Comparison of ENCODE assay signal across 8 cellular contexts in the genomic region with DNA sequence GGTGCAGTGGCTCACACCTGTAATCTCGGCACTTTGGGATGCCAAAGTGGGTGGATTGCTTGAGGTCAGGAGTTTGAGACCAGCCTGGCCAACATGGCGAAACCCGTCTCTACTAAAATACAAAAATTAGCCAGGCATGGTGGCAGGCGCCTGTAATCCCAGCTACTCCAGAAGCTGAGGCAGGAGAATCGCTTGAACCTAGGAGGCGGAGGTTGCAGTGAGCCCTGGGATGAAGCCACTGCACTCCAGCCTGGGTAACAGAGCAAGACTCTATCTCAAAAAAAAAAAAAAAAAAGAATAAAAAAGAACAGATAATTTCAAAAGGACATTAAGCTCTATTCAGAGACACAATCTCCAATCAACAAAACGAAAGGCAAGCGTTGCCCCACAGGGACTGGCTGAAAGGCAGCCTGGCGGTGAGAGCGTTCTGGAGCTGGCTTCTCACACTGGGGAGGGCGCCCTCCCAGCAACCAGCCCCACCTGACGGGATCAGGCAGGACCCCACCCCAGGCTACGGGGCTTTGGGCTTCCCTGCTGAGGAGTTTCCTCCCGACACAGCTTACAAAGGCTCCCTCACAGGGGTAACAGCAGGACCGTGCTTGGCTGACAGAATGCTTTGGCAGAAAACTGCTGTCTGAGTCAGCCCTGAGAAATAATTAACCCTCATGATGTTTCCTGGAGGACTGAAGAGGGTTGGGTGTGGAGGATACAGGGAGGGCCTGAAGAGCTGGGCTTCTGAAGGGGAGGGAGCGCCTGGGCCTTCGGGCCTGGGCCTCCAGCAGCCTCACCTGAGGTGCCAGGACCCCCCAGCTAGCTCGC. TPM values are rescaled to one million over a fixed set of nuclear protein-coding genes. Genes with fewer than 3 reads are reported as not detected.
DNase-seq lines count a peak whose midpoint lies in the region; ATAC-seq and TF ChIP-seq lines count a peak whose summit lies in the region.

No MANE protein-coding gene starts in this region.

- TF ChIP-seq RAD21 in Ishikawa (IDR thresholded peaks at IDR 0.05; ENCODE audit: low read depth) = no peak

- WGBS in right cardiac atrium = 27% methylated on average over 18 of the region's 18 CpGs

- peaks cover 8% of the 10 kb centered on the region for H3K4me1 ChIP-seq in right cardiac atrium (ENCODE audit: control insufficient read depth, insufficient read depth, low read length)

- H3K27ac ChIP-seq in right cardiac atrium (ENCODE audit: low read length) = peak overlapping the region; percentile 97

- ATAC-seq in right cardiac atrium = peak; percentile 96 to 98

- H3K4me3 ChIP-seq in right cardiac atrium (ENCODE audit: low read length) = peak overlapping the region; percentile 35

- no peaks in the 10 kb centered on the region for H3K27me3 ChIP-seq in right cardiac atrium (ENCODE audit: control insufficient read depth, insufficient read depth)

- intact Hi-C loops in right cardiac atrium (cut with DNase I) = no loop called here

- no peaks in the 10 kb centered on the region for H3K9me3 ChIP-seq in right cardiac atrium (ENCODE audit: control insufficient read depth, low read length)

- TF ChIP-seq EP300 in Ishikawa (IDR thresholded peaks at IDR 0.05; ENCODE audit: borderline replicate concordance) = peak; percentile 95

- DNase-seq in Ammon's horn (ENCODE audit: low spot score) (peak; percentile 76), amniotic epithelial cell (ENCODE audit: low read depth) (peak; percentile 87), right cardiac atrium (peak; percentile 73 to 87 (median 86)), renal cortical epithelial cell (ENCODE audit: low read depth) (peak; percentile 98), NCI-H1105 (lab: John Stamatoyannopoulos, UW) (no peak)
- no peak for DNase-seq in activated naive CD4-positive, alpha-beta T cell (lab: John Stamatoyannopoulos, UW)
- DNase-seq in stimulated activated naive CD4-positive, alpha-beta T cell (lab: John Stamatoyannopoulos, UW) = no peak

TF ChIP-seq in Ishikawa, 13 proteins besides CTCF, POLR2A, EP300 and RAD21:
- peak; percentile 79 for TF ChIP-seq TEAD4 (IDR thresholded peaks at IDR 0.05)
- TF ChIP-seq ZBTB7A (IDR thresholded peaks at IDR 0.05; ENCODE audit: low read depth) = peak; percentile 94
- TF ChIP-seq, protein P1, sequence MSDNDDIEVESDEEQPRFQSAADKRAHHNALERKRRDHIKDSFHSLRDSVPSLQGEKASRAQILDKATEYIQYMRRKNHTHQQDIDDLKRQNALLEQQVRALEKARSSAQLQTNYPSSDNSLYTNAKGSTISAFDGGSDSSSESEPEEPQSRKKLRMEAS (IDR thresholded peaks at IDR 0.05) = no peak; the same call in 1 of the 2 replicates
- TF ChIP-seq YY1 (IDR thresholded peaks at IDR 0.05; ENCODE audit: low read depth) = 0 out of 2 replicates have a peak, but pooled peaks have one; percentile 49
- peak; percentile 95 for TF ChIP-seq TCF12 (IDR thresholded peaks at IDR 0.05; ENCODE audit: low read depth)
- TF ChIP-seq, protein P2, sequence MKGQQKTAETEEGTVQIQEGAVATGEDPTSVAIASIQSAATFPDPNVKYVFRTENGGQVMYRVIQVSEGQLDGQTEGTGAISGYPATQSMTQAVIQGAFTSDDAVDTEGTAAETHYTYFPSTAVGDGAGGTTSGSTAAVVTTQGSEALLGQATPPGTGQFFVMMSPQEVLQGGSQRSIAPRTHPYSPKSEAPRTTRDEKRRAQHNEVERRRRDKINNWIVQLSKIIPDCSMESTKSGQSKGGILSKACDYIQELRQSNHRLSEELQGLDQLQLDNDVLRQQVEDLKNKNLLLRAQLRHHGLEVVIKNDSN (IDR thresholded peaks at IDR 0.05) = no peak
- no peak for TF ChIP-seq TAF1 (IDR thresholded peaks at IDR 0.05; ENCODE audit: low read depth)
- no peak for TF ChIP-seq EGR1 (IDR thresholded peaks at IDR 0.05)
- TF ChIP-seq CREB1 (IDR thresholded peaks at IDR 0.05; ENCODE audit: low read depth) = no peak
- peak; percentile 85 for TF ChIP-seq FOXM1 (IDR thresholded peaks at IDR 0.05; ENCODE audit: borderline replicate concordance, low read depth)
- TF ChIP-seq NFIC (IDR thresholded peaks at IDR 0.05) = peak; percentile 97
- TF ChIP-seq, protein P3, sequence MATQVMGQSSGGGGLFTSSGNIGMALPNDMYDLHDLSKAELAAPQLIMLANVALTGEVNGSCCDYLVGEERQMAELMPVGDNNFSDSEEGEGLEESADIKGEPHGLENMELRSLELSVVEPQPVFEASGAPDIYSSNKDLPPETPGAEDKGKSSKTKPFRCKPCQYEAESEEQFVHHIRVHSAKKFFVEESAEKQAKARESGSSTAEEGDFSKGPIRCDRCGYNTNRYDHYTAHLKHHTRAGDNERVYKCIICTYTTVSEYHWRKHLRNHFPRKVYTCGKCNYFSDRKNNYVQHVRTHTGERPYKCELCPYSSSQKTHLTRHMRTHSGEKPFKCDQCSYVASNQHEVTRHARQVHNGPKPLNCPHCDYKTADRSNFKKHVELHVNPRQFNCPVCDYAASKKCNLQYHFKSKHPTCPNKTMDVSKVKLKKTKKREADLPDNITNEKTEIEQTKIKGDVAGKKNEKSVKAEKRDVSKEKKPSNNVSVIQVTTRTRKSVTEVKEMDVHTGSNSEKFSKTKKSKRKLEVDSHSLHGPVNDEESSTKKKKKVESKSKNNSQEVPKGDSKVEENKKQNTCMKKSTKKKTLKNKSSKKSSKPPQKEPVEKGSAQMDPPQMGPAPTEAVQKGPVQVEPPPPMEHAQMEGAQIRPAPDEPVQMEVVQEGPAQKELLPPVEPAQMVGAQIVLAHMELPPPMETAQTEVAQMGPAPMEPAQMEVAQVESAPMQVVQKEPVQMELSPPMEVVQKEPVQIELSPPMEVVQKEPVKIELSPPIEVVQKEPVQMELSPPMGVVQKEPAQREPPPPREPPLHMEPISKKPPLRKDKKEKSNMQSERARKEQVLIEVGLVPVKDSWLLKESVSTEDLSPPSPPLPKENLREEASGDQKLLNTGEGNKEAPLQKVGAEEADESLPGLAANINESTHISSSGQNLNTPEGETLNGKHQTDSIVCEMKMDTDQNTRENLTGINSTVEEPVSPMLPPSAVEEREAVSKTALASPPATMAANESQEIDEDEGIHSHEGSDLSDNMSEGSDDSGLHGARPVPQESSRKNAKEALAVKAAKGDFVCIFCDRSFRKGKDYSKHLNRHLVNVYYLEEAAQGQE (IDR thresholded peaks at IDR 0.05; ENCODE audit: low read depth) = no peak
- peak; percentile 31 for TF ChIP-seq CEBPB (IDR thresholded peaks at IDR 0.05)

RNA-seq across cellular contexts. Expression of a gene that starts 31.1 kb away (rescaled TPM):
- total RNA-seq in right cardiac atrium (100 to 1,000 TPM; 193 to 245 (median 219) TPM), renal cortical epithelial cell (360 and 486 TPM in 2 replicates)
- polyA plus RNA-seq in right cardiac atrium = 259 TPM

Comparison
In these comparisons a context has a peak if more than half of its experiments do, and no peak if none do; other contexts are left out.
1. DNase-seq: peak in Ammon's horn (single experiment), amniotic epithelial cell (single experiment), right cardiac atrium (3 of 3) and renal cortical epithelial cell (single experiment); none in activated naive CD4-positive, alpha-beta T cell (0 of 4), stimulated activated naive CD4-positive, alpha-beta T cell (0 of 6) and NCI-H1105 (single experiment).